In genomic region chr4:147513952-147514351, GRCh38 we compare ENCODE assay signal across 27 cellular contexts. TPM values are rescaled to one million over a fixed set of nuclear protein-coding genes. Genes with fewer than 3 reads are reported as not detected.
A peak's percentile ranks its signal among the peaks of the same experiment; 100 is the strongest.
DNase-seq lines count a peak whose midpoint lies in the region; ATAC-seq, FAIRE-seq and TF ChIP-seq lines count a peak whose summit lies in the region.
"Had no signal": no experiment of that assay in that cellular context is flagged by ENCODE, and none has a peak within 500 bp of the region (broad histone marks: within the 10 kb centered on the region; RNA-seq: fewer than 3 reads in every experiment).

No MANE protein-coding gene starts in this region.

- POLR2A ChIA-PET in WTC11 (lab: Charles Lee), result no interaction called here

- H3K4me1 Mint-ChIP-seq in WTC11 (peaks cover 5% of the 10 kb centered on the region; the same call in 1 of the 2 replicates), progenitor cell of endocrine pancreas (ENCODE audit: low read depth) (no peaks in the 10 kb centered on the region)
- no peaks in the 10 kb centered on the region for H3K4me1 Mint-ChIP-seq in stimulated activated naive CD8-positive, alpha-beta T cell treated with anti-CD3 and anti-CD28 coated beads, Interleukin-15, amount 100 ng/mL, for 72 hours
- H3K4me1 Mint-ChIP-seq: activated CD4-positive, alpha-beta T cell treated with anti-CD3 and anti-CD28 coated beads, Interleukin-2, amount 10 ng/mL, durations not matched to agents 24 days and 14 days; activated naive CD4-positive, alpha-beta T cell treated with anti-CD3 and anti-CD28 coated beads, Interleukin-2, amount 50 U/mL, for 24 hours had no signal

- H3K4me3 Mint-ChIP-seq in WTC11 (no peak overlapping the region), progenitor cell of endocrine pancreas (ENCODE audit: low read depth) (no peak overlapping the region)
- no peak overlapping the region for H3K4me3 Mint-ChIP-seq in stimulated activated naive CD8-positive, alpha-beta T cell treated with anti-CD3 and anti-CD28 coated beads, Interleukin-15, amount 100 ng/mL, for 72 hours
- H3K4me3 Mint-ChIP-seq: activated CD4-positive, alpha-beta T cell treated with anti-CD3 and anti-CD28 coated beads, Interleukin-2, amount 10 ng/mL, durations not matched to agents 24 days and 14 days; activated naive CD4-positive, alpha-beta T cell treated with anti-CD3 and anti-CD28 coated beads, Interleukin-2, amount 50 U/mL, for 24 hours; activated T-cell treated with anti-CD3 and anti-CD28 coated beads, Interleukin-2, amount 50 U/mL, for 72 hours; CD4-positive, alpha-beta T cell; effector memory CD8-positive, alpha-beta T cell; natural killer cell treated with Interleukin-12 subunit alpha and Interleukin-12 subunit beta and Interleukin-15 and Interleukin-18, amount 100 ng/mL, for 72 hours had no signal

- DNase-seq in GM12892 (ENCODE audit: insufficient read length) (no peak), WTC11 (ENCODE audit: low spot score) (no peak), epithelial cell of proximal tubule (ENCODE audit: low read depth) (no peak), progenitor cell of endocrine pancreas (ENCODE audit: low spot score, unreplicated experiment) (no peak)
- no peak for DNase-seq in stimulated activated naive CD8-positive, alpha-beta T cell treated with anti-CD3 and anti-CD28 coated beads, Interleukin-15, amount 100 ng/mL, for 72 hours
- no peak for DNase-seq in activated naive CD4-positive, alpha-beta T cell treated with Interleukin-2 at 50 U/mL for 16 hours
- DNase-seq: activated CD4-positive, alpha-beta T cell treated with anti-CD3 and anti-CD28 coated beads, Interleukin-2, amount 10 ng/mL, durations not matched to agents 24 days and 14 days; activated T-cell treated with anti-CD3 and anti-CD28 coated beads, Interleukin-2, amount 50 U/mL, for 72 hours; aorta; CD4-positive, alpha-beta T cell; effector memory CD8-positive, alpha-beta T cell; heart right ventricle; NCI-H1048; NCI-H187 treated with DMSO at 0.1 percent for 48 hours; NCI-H2227 treated with DMSO at 0.1 percent for 48 hours; posterior cingulate gyrus had no signal

- H3K27ac Mint-ChIP-seq in WTC11, result no peak overlapping the region
- H3K27ac Mint-ChIP-seq in progenitor cell of endocrine pancreas, result no peak overlapping the region
- no peak overlapping the region for H3K27ac Mint-ChIP-seq in stimulated activated naive CD8-positive, alpha-beta T cell treated with anti-CD3 and anti-CD28 coated beads, Interleukin-15, amount 100 ng/mL, for 72 hours
- H3K27ac Mint-ChIP-seq: activated CD4-positive, alpha-beta T cell treated with anti-CD3 and anti-CD28 coated beads, Interleukin-2, amount 10 ng/mL, durations not matched to agents 24 days and 14 days; activated naive CD4-positive, alpha-beta T cell treated with anti-CD3 and anti-CD28 coated beads, Interleukin-2, amount 50 U/mL, for 24 hours; activated T-cell treated with anti-CD3 and anti-CD28 coated beads, Interleukin-2, amount 50 U/mL, for 72 hours; CD4-positive, alpha-beta T cell; effector memory CD8-positive, alpha-beta T cell; natural killer cell treated with Interleukin-12 subunit alpha and Interleukin-12 subunit beta and Interleukin-15 and Interleukin-18, amount 100 ng/mL, for 72 hours had no signal

- H3K27me3 Mint-ChIP-seq in WTC11 (ENCODE audit: low read depth) (no peaks in the 10 kb centered on the region), progenitor cell of endocrine pancreas (no peaks in the 10 kb centered on the region)
- peaks cover 29% of the 10 kb centered on the region for H3K27me3 Mint-ChIP-seq in stimulated activated naive CD8-positive, alpha-beta T cell treated with anti-CD3 and anti-CD28 coated beads, Interleukin-15, amount 100 ng/mL, for 72 hours

- H3K4me3 ChIP-seq in epithelial cell of proximal tubule (ENCODE audit: low read depth, low read length), result no peak overlapping the region
- H3K4me3 ChIP-seq: heart right ventricle had no signal

- FAIRE-seq in GM12892 (lab: Jason Lieb, UNC), result peak; percentile 24
- FAIRE-seq: colon, HTR-8/SVneo, urothelium cell line had no signal

- H3K9me3 Mint-ChIP-seq in WTC11 (no peaks in the 10 kb centered on the region), progenitor cell of endocrine pancreas (ENCODE audit: low read depth) (no peaks in the 10 kb centered on the region)
- no peaks in the 10 kb centered on the region for H3K9me3 Mint-ChIP-seq in stimulated activated naive CD8-positive, alpha-beta T cell treated with anti-CD3 and anti-CD28 coated beads, Interleukin-15, amount 100 ng/mL, for 72 hours
- H3K9me3 Mint-ChIP-seq: activated CD4-positive, alpha-beta T cell treated with anti-CD3 and anti-CD28 coated beads, Interleukin-2, amount 10 ng/mL, durations not matched to agents 24 days and 14 days; activated naive CD4-positive, alpha-beta T cell treated with anti-CD3 and anti-CD28 coated beads, Interleukin-2, amount 50 U/mL, for 24 hours; activated T-cell treated with anti-CD3 and anti-CD28 coated beads, Interleukin-2, amount 50 U/mL, for 72 hours; CD4-positive, alpha-beta T cell; effector memory CD8-positive, alpha-beta T cell; natural killer cell treated with Interleukin-12 subunit alpha and Interleukin-12 subunit beta and Interleukin-15 and Interleukin-18, amount 100 ng/mL, for 72 hours had no signal

- H3K36me3 Mint-ChIP-seq in WTC11 (no peaks in the 10 kb centered on the region), progenitor cell of endocrine pancreas (ENCODE audit: insufficient read depth) (peaks cover 1% of the 10 kb centered on the region)
- H3K36me3 Mint-ChIP-seq: activated naive CD4-positive, alpha-beta T cell treated with anti-CD3 and anti-CD28 coated beads, Interleukin-2, amount 50 U/mL, for 24 hours; natural killer cell treated with Interleukin-12 subunit alpha and Interleukin-12 subunit beta and Interleukin-15 and Interleukin-18, amount 100 ng/mL, for 72 hours had no signal

- CTCF ChIA-PET in WTC11 (lab: Charles Lee), result no interaction called here

- no peak for TF ChIP-seq CTCF in WTC11 (IDR thresholded peaks at IDR 0.05)
- TF ChIP-seq CTCF in epithelial cell of proximal tubule (conservative IDR thresholded peaks at IDR 0.05; ENCODE audit: low read depth, low read length), result peak; percentile 26
- TF ChIP-seq CTCF in progenitor cell of endocrine pancreas (IDR thresholded peaks at IDR 0.05; ENCODE audit: unreplicated experiment), result peak; percentile 16

- no peak for TF ChIP-seq POLR2A in GM12892 (IDR thresholded peaks at IDR 0.05; ENCODE audit: low read depth, low read length)

- ATAC-seq in WTC11 (peak; percentile 70), GM21515 (IDR thresholded peaks at IDR 0.05; ENCODE audit: unreplicated experiment) (no peak), GM18907 (IDR thresholded peaks at IDR 0.05; ENCODE audit: unreplicated experiment) (no peak)
- ATAC-seq in stimulated activated naive CD8-positive, alpha-beta T cell treated with anti-CD3 and anti-CD28 coated beads, Interleukin-15, amount 100 ng/mL, for 72 hours, result no peak
- ATAC-seq: activated T-cell treated with anti-CD3 and anti-CD28 coated beads, Interleukin-2, amount 50 U/mL, for 72 hours; effector memory CD8-positive, alpha-beta T cell; heart right ventricle; left lobe of liver; natural killer cell treated with Interleukin-12 subunit alpha and Interleukin-12 subunit beta and Interleukin-15 and Interleukin-18, amount 100 ng/mL, for 72 hours; Right ventricle myocardium inferior had no signal

TF ChIP-seq in WTC11, 78 proteins besides CTCF, POLR2A, EP300 and RAD21 (continues in another document):
- TF ChIP-seq MAX (CRISPR knock-in tag; IDR thresholded peaks at IDR 0.05) (no peak), ZNF317 (CRISPR knock-in tag; IDR thresholded peaks at IDR 0.05; ENCODE audit: borderline replicate concordance, low read depth) (no peak), MYBL2 (CRISPR knock-in tag; IDR thresholded peaks at IDR 0.05) (no peak), FOXP1 (CRISPR knock-in tag; IDR thresholded peaks at IDR 0.05; ENCODE audit: borderline replicate concordance) (no peak), E2F5 (CRISPR knock-in tag; IDR thresholded peaks at IDR 0.05) (no peak), PRDM15 (CRISPR knock-in tag; IDR thresholded peaks at IDR 0.05) (no peak), IRF2 (CRISPR knock-in tag; IDR thresholded peaks at IDR 0.05; ENCODE audit: borderline replicate concordance, low read depth) (no peak)

RNA-seq across cellular contexts. Expression of gene EDNRA, which starts 33.1 kb away (rescaled TPM):
- not detected for polyA plus RNA-seq in GM12892 (2012; ENCODE audit: missing spikeins)
- total RNA-seq in WTC11 (2021) (2.1 to 2.5 TPM (median 2.3 TPM) in 3 replicates), epithelial cell of proximal tubule (3.3 and 3.9 TPM in 2 replicates), progenitor cell of endocrine pancreas (12.2 and 13.3 TPM in 2 replicates)
- total RNA-seq: activated CD4-positive, alpha-beta T cell treated with anti-CD3 and anti-CD28 coated beads, Interleukin-2, amount 10 ng/mL, durations not matched to agents 24 days and 14 days; CD4-positive, alpha-beta T cell; natural killer cell treated with Interleukin-12 subunit alpha and Interleukin-12 subunit beta and Interleukin-15 and Interleukin-18, amount 100 ng/mL, for 72 hours; OCI-LY7; T-helper 1 cell treated with Interleukin-12 subunit alpha and Interleukin-12 subunit beta and Interleukin-4 antibody, amounts not matched to agents 30 ng/mL and 1 ng/mL, for 36 hours had no signal
